Comparison of ENCODE assay signal across 17 cellular contexts in the genomic region with DNA sequence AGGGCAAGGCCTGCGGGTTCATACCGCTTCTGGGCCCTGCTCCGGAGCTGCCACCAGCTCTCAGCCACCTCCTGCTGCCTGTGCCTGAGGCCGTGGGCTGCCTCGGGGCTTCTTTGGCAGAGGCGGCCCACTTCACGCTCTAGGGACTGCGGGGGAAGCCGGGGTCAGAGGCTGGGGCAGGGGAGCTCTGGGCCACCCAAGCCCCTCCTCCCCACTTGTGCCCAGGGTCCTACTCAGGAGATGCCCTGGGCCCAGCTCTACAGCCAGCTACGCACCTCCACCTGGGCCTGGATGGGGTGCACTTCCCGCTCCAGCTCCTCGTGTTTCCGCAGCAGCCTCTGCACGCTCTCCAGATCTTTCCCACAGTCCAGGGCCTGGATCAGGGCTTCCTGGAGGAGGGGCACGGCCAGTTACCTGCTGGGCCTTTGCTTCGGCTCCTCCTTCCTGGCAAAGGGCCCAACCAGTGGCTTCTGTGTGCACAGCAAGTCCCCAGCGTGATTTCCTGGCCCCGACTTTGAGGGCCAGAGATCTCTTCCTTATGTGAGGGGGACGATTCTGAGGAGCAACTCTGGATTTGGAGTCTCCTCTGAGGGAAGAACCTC. TPM values are rescaled to one million over a fixed set of nuclear protein-coding genes. Genes with fewer than 3 reads are reported as not detected.
A peak's percentile ranks its signal among the peaks of the same experiment; 100 is the strongest.
DNase-seq lines count a peak whose midpoint lies in the region; ATAC-seq and TF ChIP-seq lines count a peak whose summit lies in the region.
"Had no signal": no experiment of that assay in that cellular context is flagged by ENCODE, and none has a peak within 500 bp of the region (broad histone marks: within the 10 kb centered on the region; RNA-seq: fewer than 3 reads in every experiment).

No MANE protein-coding gene starts in this region.

- intact Hi-C loops in transverse colon (cut with DNase I; ENCODE audit: low total_unique reads), result no loop called here
- intact Hi-C loops in thyroid gland (cut with DNase I), result no loop called here

- TF ChIP-seq CTCF in transverse colon (IDR thresholded peaks at IDR 0.05) (no peak), thyroid gland (IDR thresholded peaks at IDR 0.05) (no peak)

- 68% methylated on average over 19 of the region's 19 CpGs; no CpG with 5 or more reads in 1 of the 2 donors for WGBS in transverse colon (ENCODE audit: low coverage in 1 of 2), 2 donors
- WGBS in thyroid gland, 2 donors, result 77 to 90% methylated on average over 11 to 17 of the region's 19 CpGs

- no peak overlapping the region for H3K4me3 ChIP-seq in transverse colon
- H3K4me3 ChIP-seq in thyroid gland (replicated peaks in 1 of 3), result no peak overlapping the region
- H3K4me3 ChIP-seq: ascending aorta, right atrium auricular region had no signal

- in situ Hi-C loops in transverse colon (cut with MboI; ENCODE audit: low pct_ligation_motif_present in 1 of 4, low pct_unique_long_range_greater_than_20kb in 1 of 4, low sequenced_read_pairs in 3 of 4), result no loop called here

- H3K27me3 ChIP-seq in transverse colon (no peaks in the 10 kb centered on the region), thyroid gland (no peaks in the 10 kb centered on the region)
- H3K27me3 ChIP-seq: ascending aorta, right atrium auricular region had no signal

- no peaks in the 10 kb centered on the region for H3K9me3 ChIP-seq in transverse colon
- no peaks in the 10 kb centered on the region for H3K9me3 ChIP-seq in thyroid gland
- H3K9me3 ChIP-seq: ascending aorta, right atrium auricular region had no signal

- H3K4me1 ChIP-seq in transverse colon (peaks cover 0 to 4% (median 0%) of the 10 kb centered on the region in 4 donors), thyroid gland (peaks cover 0 to under 1% of the 10 kb centered on the region in 2 donors)
- H3K4me1 ChIP-seq: ascending aorta, right atrium auricular region had no signal

- H3K36me3 ChIP-seq in transverse colon (no peaks in the 10 kb centered on the region), thyroid gland (no peaks in the 10 kb centered on the region)
- H3K36me3 ChIP-seq: ascending aorta, right atrium auricular region had no signal

- TF ChIP-seq EP300 in transverse colon (IDR thresholded peaks at IDR 0.05; ENCODE audit: low read depth), result no peak

- no peak for ATAC-seq in GM18517 (IDR thresholded peaks at IDR 0.05; ENCODE audit: unreplicated experiment)
- ATAC-seq in GM18498 (IDR thresholded peaks at IDR 0.05; ENCODE audit: unreplicated experiment), result no peak
- ATAC-seq: left lobe of liver, natural killer cell had no signal

- no peak overlapping the region for H3K27ac ChIP-seq in transverse colon
- no peak overlapping the region for H3K27ac ChIP-seq in thyroid gland
- H3K27ac ChIP-seq: ascending aorta, right atrium auricular region had no signal

- DNase-seq in NCI-H345 (lab: John Stamatoyannopoulos, UW), result peak; percentile 17
- DNase-seq in NCI-H345 treated with DMSO at 0.1 percent for 48 hours (lab: John Stamatoyannopoulos, UW; ENCODE audit: unreplicated experiment), result no peak
- DNase-seq in NCI-H69 (lab: John Stamatoyannopoulos, UW), result peak; percentile 86
- peak; percentile 75 for DNase-seq in iPS-NIHi11 (ENCODE audit: low spot score)
- DNase-seq in transverse colon, result peak; percentile 73
- DNase-seq in thyroid gland, result no peak
- DNase-seq: activated CD8-positive, alpha-beta memory T cell treated with anti-CD3 and anti-CD28 coated beads for 24 hours; dermis blood vessel endothelial cell; KG1; natural killer cell; NCI-H187; stimulated activated CD4-positive, alpha-beta T cell treated with anti-CD3 and anti-CD28 coated beads, Interleukin-2, amount 100 ng/mL, for 48 hours had no signal

- TF ChIP-seq POLR2A in transverse colon (IDR thresholded peaks at IDR 0.05) (no peak), thyroid gland (IDR thresholded peaks at IDR 0.05) (no peak)

RNA-seq across cellular contexts. Expression of a gene that starts 24.0 kb away (rescaled TPM):
- total RNA-seq in transverse colon, result 1 to 10 TPM in 3 of 4 donors, not detected in 1; 1.6 to 5.2 (median 3.5) TPM
- total RNA-seq in thyroid gland, result 10 to 100 TPM in 1 of 4 donors, 1 to 10 TPM in 3; 6.2 to 13.0 (median 8.6) TPM

RNA-seq across cellular contexts. Expression of a gene that starts 31.2 kb away (rescaled TPM):
- total RNA-seq in transverse colon (1 to 10 TPM in 2 of 4 donors, under 1 TPM in 2; 0.16 to 8.0 (median 1.1) TPM), thyroid gland (1 to 10 TPM in 3 of 4 donors, under 1 TPM in 1; 0.40 to 2.5 (median 1.8) TPM)

RNA-seq across cellular contexts. Expression of a gene that starts 34.7 kb away (rescaled TPM):
- 10 to 100 TPM in 2 of 4 donors, 1 to 10 TPM in 2; 1.9 to 10.9 (median 7.6) TPM for total RNA-seq in transverse colon
- 10 to 100 TPM; 18.8 to 36.6 (median 28.3) TPM for total RNA-seq in thyroid gland

Comparison
In these comparisons a context has a peak if more than half of its experiments do, and no peak if none do; other contexts are left out.
1. DNase-seq: peak in NCI-H345 (single experiment), NCI-H69 (single experiment), iPS-NIHi11 (single experiment) and transverse colon (single experiment); none in NCI-H345 treated with DMSO at 0.1 percent for 48 hours (single experiment) and thyroid gland (0 of 2).